ENCODE assay signal across 9 cellular contexts in genomic region chr12:69241444-69242092, GRCh38. TPM values are rescaled to one million over a fixed set of nuclear protein-coding genes. Genes with fewer than 3 reads are reported as not detected.
DNase-seq lines count a peak whose midpoint lies in the region; ATAC-seq and TF ChIP-seq lines count a peak whose summit lies in the region.
"Had no signal": no experiment of that assay in that cellular context is flagged by ENCODE, and none has a peak within 500 bp of the region (broad histone marks: within the 10 kb centered on the region; RNA-seq: fewer than 3 reads in every experiment).

No MANE protein-coding gene starts in this region.

- peaks cover 68% of the 10 kb centered on the region for H3K79me2 ChIP-seq in PC-9 (ENCODE audit: low read depth)

- H3K4me3 Mint-ChIP-seq in T-helper 2 cell treated with Interferon-gamma antibody and Interleukin-4, amounts not matched to agents 5 μg/mL and 100 μg/mL, for 36 hours = peak overlapping the region; percentile 99

- TF ChIP-seq CTCF in PC-9 (conservative IDR thresholded peaks at IDR 0.05) (no peak), psoas muscle (IDR thresholded peaks at IDR 0.05) (no peak)

- H3K9me3 ChIP-seq in PC-9 (ENCODE audit: insufficient read depth, low read depth) (no peaks in the 10 kb centered on the region), psoas muscle (no peaks in the 10 kb centered on the region)

- peaks cover 4% of the 10 kb centered on the region; the same call in 1 of the 2 replicates for H3F3A ChIP-seq in PC-9 (ENCODE audit: insufficient read depth, low read depth)

- H3K9me3 Mint-ChIP-seq in T-helper 2 cell treated with Interferon-gamma antibody and Interleukin-4, amounts not matched to agents 5 μg/mL and 100 μg/mL, for 36 hours = no peaks in the 10 kb centered on the region

- H2AFZ ChIP-seq in PC-9 = no peak overlapping the region

- CTCF ChIA-PET in PC-9 (lab: Charles Lee) = no interaction called here

- H3K4me3 ChIP-seq in PC-9 = peak overlapping the region; percentile 99
- peak overlapping the region; percentile 90 for H3K4me3 ChIP-seq in psoas muscle

- H3K27ac Mint-ChIP-seq in T-helper 2 cell treated with Interferon-gamma antibody and Interleukin-4, amounts not matched to agents 5 μg/mL and 100 μg/mL, for 36 hours = peak overlapping the region; percentile 39

- H3K36me3 ChIP-seq in PC-9 (ENCODE audit: low read depth) (0 out of 2 replicates have a peak, but pooled peaks cover 4% of the 10 kb centered on the region), psoas muscle (ENCODE audit: insufficient read depth in 1 of 2, low read depth in 1 of 2) (no peaks in the 10 kb centered on the region)

- H3K36me3 Mint-ChIP-seq in T-helper 2 cell treated with Interferon-gamma antibody and Interleukin-4, amounts not matched to agents 5 μg/mL and 100 μg/mL, for 36 hours (ENCODE audit: low read depth) = peaks cover 22% of the 10 kb centered on the region

- H3K4me1 Mint-ChIP-seq in T-helper 2 cell treated with Interferon-gamma antibody and Interleukin-4, amounts not matched to agents 5 μg/mL and 100 μg/mL, for 36 hours (ENCODE audit: low read depth) = peaks cover 53% of the 10 kb centered on the region

- intact Hi-C loops in PC-9 (cut with micrococcal nuclease; ENCODE audit: unreplicated experiment) (no loop called here), psoas muscle (cut with DNase I) (loop anchor here in 1 of 2 donors (10.0 kb wide), 1 partner anchor 407 kb away; no protein-coding TSS in a partner anchor)

- H3K4me1 ChIP-seq in PC-9 (replicated peaks; ENCODE audit: insufficient read depth) = peaks cover 22% of the 10 kb centered on the region
- peaks cover 42% of the 10 kb centered on the region for H3K4me1 ChIP-seq in psoas muscle

- 51 to 54% (median 52%) methylated on average over 5 of the region's 5 CpGs for WGBS in psoas muscle, 3 donors

- H3K9me2 ChIP-seq in PC-9 (ENCODE audit: insufficient read depth) = no peaks in the 10 kb centered on the region

- no peak overlapping the region for H3K27ac ChIP-seq in PC-9
- no peak overlapping the region for H3K27ac ChIP-seq in psoas muscle

- DNase-seq in T-helper 2 cell treated with Interferon-gamma antibody and Interleukin-4, amounts not matched to agents 5 μg/mL and 100 μg/mL, for 36 hours (ENCODE audit: low spot score) = no peak
- no peak for DNase-seq in T-helper 2 cell
- DNase-seq in PC-9 = no peak
- peak; percentile 63 to 70 for DNase-seq in erythroblast (lab: John Stamatoyannopoulos, UW)
- DNase-seq in psoas muscle = no peak
- DNase-seq in NCI-H2227 treated with DMSO at 0.1 percent for 48 hours (lab: John Stamatoyannopoulos, UW) = no peak
- DNase-seq in DMS153 treated with DMSO at 0.1 percent for 48 hours (lab: John Stamatoyannopoulos, UW; ENCODE audit: unreplicated experiment) = no peak
- DNase-seq: central memory CD4-positive, alpha-beta T cell had no signal

- H4K20me1 ChIP-seq in PC-9 (ENCODE audit: insufficient read depth) = peaks cover 58% of the 10 kb centered on the region

- peak overlapping the region; percentile 82 for H3K4me2 ChIP-seq in PC-9

- POLR2A ChIA-PET in PC-9 (lab: Charles Lee; ENCODE audit: unreplicated experiment) = interaction anchor here (0.5 to 0.7 kb wide), 3 partner anchors 10 to 861 kb away, joined by 3 to 6 read pairs (median 4); no protein-coding TSS in a partner anchor

- H3K27me3 ChIP-seq in PC-9 (ENCODE audit: insufficient read depth, low read depth) (no peaks in the 10 kb centered on the region), psoas muscle (ENCODE audit: insufficient read depth in 3 of 3, low read length in 2 of 3) (no peaks in the 10 kb centered on the region)

- TF ChIP-seq POLR2A in erythroblast (IDR thresholded peaks at IDR 0.05; ENCODE audit: low read length) = no peak

- no peaks in the 10 kb centered on the region for H3K27me3 Mint-ChIP-seq in T-helper 2 cell treated with Interferon-gamma antibody and Interleukin-4, amounts not matched to agents 5 μg/mL and 100 μg/mL, for 36 hours (ENCODE audit: low read depth)

- no TSS peak for BruUV-seq in PC-9 (replicated peaks; lab: Mats Ljungman, UMichigan)

- ATAC-seq in psoas muscle (no peak), HG02840 (IDR thresholded peaks at IDR 0.05; ENCODE audit: low FRiP score, unreplicated experiment) (no peak)

RNA-seq across cellular contexts. Expression of gene CPSF6, which starts 2.2 kb away (rescaled TPM):
- total RNA-seq in PC-9 (2021) (56.8 and 77.9 TPM in 2 replicates), psoas muscle (10 to 100 TPM; 20.5 to 36.6 (median 24.9) TPM)
- 10 to 100 TPM; 13.0 to 31.6 (median 16.4) TPM for polyA plus RNA-seq in psoas muscle

Comparison
In these comparisons a context has a peak if more than half of its experiments do, and no peak if none do; other contexts are left out.
1. DNase-seq: peak in erythroblast (2 of 2); none in T-helper 2 cell treated with Interferon-gamma antibody and Interleukin-4, amounts not matched to agents 5 μg/mL and 100 μg/mL, for 36 hours (single experiment), T-helper 2 cell (0 of 5), PC-9 (0 of 2), psoas muscle (0 of 2), NCI-H2227 treated with DMSO at 0.1 percent for 48 hours (single experiment) and DMS153 treated with DMSO at 0.1 percent for 48 hours (single experiment).